In genomic region chr4:128517739-128518510, GRCh38 we compare ENCODE assay signal across 8 cellular contexts.
DNase-seq lines count a peak whose midpoint lies in the region; ATAC-seq and TF ChIP-seq lines count a peak whose summit lies in the region.

No MANE protein-coding gene starts in this region.

- peaks cover 72% of the 10 kb centered on the region for H3K4me1 ChIP-seq in ACC112 (ENCODE audit: control insufficient read depth, insufficient read depth, low read length, unreplicated experiment)

- 0 out of 2 replicates have a peak, but pooled peaks cover 5% of the 10 kb centered on the region for H3K36me3 ChIP-seq in ACC112 (ENCODE audit: insufficient read depth, low read length)

- no peaks in the 10 kb centered on the region for H3K79me2 ChIP-seq in ACC112 (ENCODE audit: control insufficient read depth, insufficient read depth, low read length, unreplicated experiment)

- no peaks in the 10 kb centered on the region for H3K27me3 ChIP-seq in ACC112 (ENCODE audit: insufficient read depth, low read length)

- ATAC-seq in GM18520 (IDR thresholded peaks at IDR 0.05; ENCODE audit: unreplicated experiment), result peak; percentile 96
- ATAC-seq in HG02943 (IDR thresholded peaks at IDR 0.05; ENCODE audit: low read depth, unreplicated experiment), result peak; percentile 97
- ATAC-seq in natural killer cell, result no peak

- H3K27me3 Mint-ChIP-seq in mesothelial cell of epicardium (ENCODE audit: low read depth) (no peaks in the 10 kb centered on the region), natural killer cell (ENCODE audit: low read depth in 2 of 2) (peaks cover 0 to 5% of the 10 kb centered on the region in 2 donors)

- peak overlapping the region; percentile 98 for H3K27ac ChIP-seq in ACC112 (ENCODE audit: low read depth, low read length)

- peak overlapping the region; percentile 57 for H3K27ac Mint-ChIP-seq in mesothelial cell of epicardium
- H3K27ac Mint-ChIP-seq in natural killer cell, result no peak overlapping the region

- H3K4me1 Mint-ChIP-seq in mesothelial cell of epicardium (peaks cover 21% of the 10 kb centered on the region), natural killer cell (peaks cover 9 to 11% of the 10 kb centered on the region in 2 donors)

- peak overlapping the region; percentile 67 for H2AFZ ChIP-seq in ACC112 (ENCODE audit: low read length, unreplicated experiment)

- peaks cover 11% of the 10 kb centered on the region for H3K9me3 Mint-ChIP-seq in mesothelial cell of epicardium
- H3K9me3 Mint-ChIP-seq in natural killer cell, result no peaks in the 10 kb centered on the region

- intact Hi-C loops in natural killer cell (cut with micrococcal nuclease), result no loop called here

- DNase-seq in NOMO-1 (lab: John Stamatoyannopoulos, UW; ENCODE audit: unreplicated experiment in 2 of 2) (peak; percentile 91 to 99), dermis blood vessel endothelial cell (peak; percentile 96), mesothelial cell of epicardium (ENCODE audit: low spot score in 2 of 2, unreplicated experiment in 2 of 2) (no peak), NCI-H2081 (lab: John Stamatoyannopoulos, UW) (no peak), natural killer cell (no peak)

- H3K4me3 ChIP-seq in ACC112 (ENCODE audit: low read depth, low read length), result peak overlapping the region; percentile 40; the same call in 1 of the 2 replicates

- peaks cover 3% of the 10 kb centered on the region for H3K36me3 Mint-ChIP-seq in mesothelial cell of epicardium
- no peaks in the 10 kb centered on the region for H3K36me3 Mint-ChIP-seq in natural killer cell

- H3K4me3 Mint-ChIP-seq in mesothelial cell of epicardium (no peak overlapping the region), natural killer cell (no peak overlapping the region)

- TF ChIP-seq CTCF in mesothelial cell of epicardium (IDR thresholded peaks at IDR 0.05; ENCODE audit: unreplicated experiment), result no peak
- TF ChIP-seq CTCF in natural killer cell (IDR thresholded peaks at IDR 0.05), result no peak

Comparison
In these comparisons a context has a peak if more than half of its experiments do, and no peak if none do; other contexts are left out.
1. ATAC-seq: peak in GM18520 (single experiment) and HG02943 (single experiment); none in natural killer cell (0 of 3).
2. DNase-seq: peak in NOMO-1 (2 of 2) and dermis blood vessel endothelial cell (single experiment); none in mesothelial cell of epicardium (0 of 2), NCI-H2081 (0 of 2) and natural killer cell (single experiment).